33 cellular contexts compared by ENCODE assay signal in the genomic region with DNA sequence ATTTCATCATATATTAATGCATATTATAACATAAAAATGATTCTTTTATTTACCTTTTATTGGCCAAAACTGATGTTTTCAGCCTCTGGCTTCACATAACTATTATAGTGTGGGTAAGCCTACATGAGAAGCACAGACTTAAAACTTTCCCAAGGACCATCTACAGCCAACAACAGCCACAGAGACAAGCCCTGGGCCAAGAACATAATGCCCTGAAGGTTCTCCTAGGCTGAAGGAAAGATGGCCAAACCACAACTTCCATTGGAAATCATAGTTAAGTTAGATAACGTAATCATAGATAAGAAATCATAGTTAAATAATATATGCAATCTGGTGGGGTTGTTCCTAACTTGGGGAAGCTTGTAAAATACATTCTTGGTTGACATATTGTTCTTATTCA.
"Had no signal": no experiment of that assay in that cellular context is flagged by ENCODE, and none has a peak within 500 bp of the region (broad histone marks: within the 10 kb centered on the region; RNA-seq: fewer than 3 reads in every experiment).

No MANE protein-coding gene starts in this region.

- H3K4me3 ChIP-seq: MG63, Peyer's patch, SK-N-MC had no signal

- H3K4me1 ChIP-seq: Peyer's patch had no signal

- H3K27me3 ChIP-seq: MG63, Peyer's patch had no signal

- H3K9me3 ChIP-seq: MG63, Peyer's patch had no signal

- DNase-seq: activated CD4-positive, alpha-beta memory T cell treated with anti-CD3 and anti-CD28 coated beads, Interleukin-2, amount 10 ng/mL, durations not matched to agents 7 days and 5 days; activated CD4-positive, alpha-beta T cell treated with anti-CD3 and anti-CD28 coated beads for 1 hour; activated CD4-positive, alpha-beta T cell treated with anti-CD3 and anti-CD28 coated beads for 48 hours; activated CD4-positive, CD25-positive, alpha-beta regulatory T cell; activated CD8-positive, alpha-beta memory T cell treated with anti-CD3 and anti-CD28 coated beads for 24 hours; activated CD8-positive, alpha-beta memory T cell treated with anti-CD3 and anti-CD28 coated beads, Interleukin-2, amount 10 ng/mL, durations not matched to agents 7 days and 5 days; activated CD8-positive, alpha-beta memory T cell treated with anti-CD3 and anti-CD28 coated beads, Interleukin-2, amount 50 U/mL, for 48 hours; activated effector memory CD4-positive, alpha-beta T cell treated with Interleukin-2 at 50 U/mL for 16 hours; activated naive CD4-positive, alpha-beta T cell treated with anti-CD3 and anti-CD28 coated beads, Interleukin-2, amount 10 ng/mL, durations not matched to agents 7 days and 5 days; activated naive CD8-positive, alpha-beta T cell treated with anti-CD3 and anti-CD28 coated beads, Interleukin-2, amount 50 U/mL, for 24 hours; activated T-cell treated with anti-CD3 and anti-CD28 coated beads, Interleukin-2, amount 50 U/mL, for 48 hours; amniotic stem cell; aorta; caudate nucleus; cerebellar nuclear complex; Karpas-422; KBM-7; MG63; NCI-H1048; NCI-H1105 treated with DMSO at 0.1 percent for 48 hours; NCI-H1436; NCI-H1694 treated with DMSO at 0.1 percent for 48 hours; NCI-H2029; NCI-H510A; NCI-H526; NCI-H748 treated with DMSO at 0.1 percent for 48 hours; NK-92 treated with Interleukin-12 subunit alpha and Interleukin-12 subunit beta, amount 100 ng/mL, for 24 hours; PC-3; Peyer's patch; Right ventricle myocardium superior; T1000; WERI-Rb-1 had no signal

- H3K27ac ChIP-seq: Peyer's patch, SK-N-MC, WERI-Rb-1 had no signal

- H3K36me3 ChIP-seq: MG63, Peyer's patch, WERI-Rb-1 had no signal
